ENCODE assay signal across 10 cellular contexts in the genomic region with DNA sequence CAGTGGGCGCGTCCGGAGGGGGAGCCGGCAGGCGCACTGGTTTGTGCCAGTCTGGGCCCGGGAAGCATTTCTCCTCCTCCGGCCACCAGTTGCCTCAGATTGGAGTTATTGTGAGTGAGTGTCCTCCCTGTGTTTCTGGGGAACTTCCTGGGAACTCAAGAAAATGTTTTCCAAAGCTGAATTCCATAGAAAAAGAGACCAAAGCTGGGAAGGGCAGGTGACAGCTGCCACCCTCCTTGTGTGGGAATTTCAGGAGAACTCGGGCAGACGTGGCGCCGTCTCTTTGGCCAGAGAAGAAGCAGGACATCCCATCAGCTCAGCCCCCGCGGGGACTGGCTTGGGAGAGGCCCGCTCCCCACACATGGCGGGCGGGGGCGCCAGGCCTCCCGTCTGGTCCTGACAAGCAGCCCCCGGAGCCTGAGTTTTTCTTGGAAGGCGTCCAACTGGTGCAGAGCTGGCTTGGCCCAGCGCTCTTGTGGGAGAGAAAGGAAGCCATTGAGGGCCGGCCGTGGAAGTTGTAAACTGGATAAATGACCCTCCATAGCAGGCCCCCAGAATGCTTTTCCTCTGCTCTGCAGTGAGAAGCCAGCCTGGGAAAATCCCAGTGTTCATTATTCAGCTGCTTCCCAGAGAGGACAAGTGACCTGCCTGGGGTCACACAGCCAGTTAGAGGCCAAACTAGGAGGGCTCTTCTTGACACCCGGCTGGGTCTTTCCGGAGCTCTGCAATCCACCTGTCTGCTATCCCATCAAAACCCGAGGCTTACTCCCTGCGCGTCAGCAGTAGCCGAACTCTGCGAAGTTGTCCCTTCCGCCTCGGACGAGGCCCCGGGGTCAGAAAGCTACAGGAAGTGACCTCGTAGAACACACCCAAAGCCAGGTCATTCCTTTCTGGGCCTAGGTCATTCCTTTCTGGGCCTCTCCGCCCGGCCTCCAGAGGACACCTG. TPM values are rescaled to one million over a fixed set of nuclear protein-coding genes. Genes with fewer than 3 reads are reported as not detected.
DNase-seq lines count a peak whose midpoint lies in the region; ATAC-seq and TF ChIP-seq lines count a peak whose summit lies in the region.
"Had no signal": no experiment of that assay in that cellular context is flagged by ENCODE, and none has a peak within 500 bp of the region (broad histone marks: within the 10 kb centered on the region; RNA-seq: fewer than 3 reads in every experiment).

No MANE protein-coding gene starts in this region.

- H3K4me2 ChIP-seq in mesenchymal stem cell (ENCODE audit: low read length, poor library complexity, severe bottlenecking) (peak overlapping the region; percentile 37), PC-3 (ENCODE audit: low read length) (no peak overlapping the region)
- H3K4me2 ChIP-seq: A549 had no signal

- WGBS in mesenchymal stem cell = 38% methylated on average over 35 of the region's 37 CpGs
- WGBS in upper lobe of left lung, 2 donors = 38 to 52% methylated on average over 20 to 37 of the region's 37 CpGs

- peak overlapping the region; percentile 12 for H4K8ac ChIP-seq in mesenchymal stem cell (ENCODE audit: low read length)

- H3K27ac ChIP-seq in dorsolateral prefrontal cortex (peak overlapping the region in 41 of 59 donors; percentile 3 to 80 (median 45)), mesenchymal stem cell (ENCODE audit: low read length, poor library complexity, severe bottlenecking) (peak overlapping the region; percentile 31), upper lobe of left lung (peak overlapping the region; percentile 62 to 87 (median 77)), PC-3 (ENCODE audit: low read length) (no peak overlapping the region)
- H3K27ac ChIP-seq: A549 had no signal

- H3K79me2 ChIP-seq in PC-3 (ENCODE audit: low read length) = 0 out of 2 replicates have a peak, but pooled peaks cover 4% of the 10 kb centered on the region

- H2BK5ac ChIP-seq in mesenchymal stem cell (ENCODE audit: low read depth, low read length, poor library complexity, severe bottlenecking) = no peak overlapping the region

- peak overlapping the region in 22 of 59 donors; percentile 3 to 39 (median 17) for H3K4me3 ChIP-seq in dorsolateral prefrontal cortex
- H3K4me3 ChIP-seq in mesenchymal stem cell (ENCODE audit: insufficient read depth in 1 of 2, low read depth in 1 of 2, low read length in 2 of 2) = peak overlapping the region in 1 of 2 experiments; percentile 49
- H3K4me3 ChIP-seq in upper lobe of left lung = peak overlapping the region in 2 of 4 donors; percentile 14 to 29
- no peak overlapping the region for H3K4me3 ChIP-seq in PC-3 (ENCODE audit: low read length)
- H3K4me3 ChIP-seq: A549 had no signal

- H3K18ac ChIP-seq in mesenchymal stem cell (ENCODE audit: low read depth in 1 of 2, low read length in 2 of 2) = peak overlapping the region; percentile 65 to 80

- no peaks in the 10 kb centered on the region for H4K20me1 ChIP-seq in PC-3 (ENCODE audit: low read length)

- H3K9me3 ChIP-seq in mesenchymal stem cell (ENCODE audit: control insufficient read depth, low read length) (no peaks in the 10 kb centered on the region), upper lobe of left lung (no peaks in the 10 kb centered on the region), PC-3 (ENCODE audit: low read length) (no peaks in the 10 kb centered on the region)
- H3K9me3 ChIP-seq: A549 had no signal

- H3K4ac ChIP-seq in mesenchymal stem cell (ENCODE audit: low read depth in 1 of 2, low read length in 2 of 2) = peak overlapping the region; percentile 40 to 68

- H2AFZ ChIP-seq in mesenchymal stem cell (ENCODE audit: low read depth, low read length) (no peak overlapping the region), PC-3 (ENCODE audit: low read length) (no peak overlapping the region)

- TF ChIP-seq POLR2A in upper lobe of left lung (IDR thresholded peaks at IDR 0.05) = no peak

- ATAC-seq in upper lobe of left lung (ENCODE audit: low FRiP score in 2 of 2) (peak in 1 of 2 donors; percentile 21), HG02571 (IDR thresholded peaks at IDR 0.05; ENCODE audit: unreplicated experiment) (no peak), GM21367 (IDR thresholded peaks at IDR 0.05; ENCODE audit: unreplicated experiment) (no peak), PC-3 (no peak)
- ATAC-seq: A549, HCT116 had no signal

- POLR2A ChIA-PET in PC-3 (lab: Charles Lee; ENCODE audit: unreplicated experiment) = no interaction called here

- H3K9ac ChIP-seq in mesenchymal stem cell (ENCODE audit: low read length) = peak overlapping the region; percentile 49
- H3K9ac ChIP-seq in PC-3 (ENCODE audit: low read length) = no peak overlapping the region

- H2AK5ac ChIP-seq in mesenchymal stem cell (ENCODE audit: low read length, severe bottlenecking) = peak overlapping the region; percentile 29

- CTCF ChIA-PET in PC-3 (lab: Charles Lee) = no interaction called here

- peaks cover 45% of the 10 kb centered on the region for H3K79me1 ChIP-seq in mesenchymal stem cell (replicated peaks; ENCODE audit: low read length, poor library complexity, severe bottlenecking)

- H3K23ac ChIP-seq in mesenchymal stem cell (ENCODE audit: low read length in 2 of 2) = peak overlapping the region in 1 of 2 experiments; percentile 65

- H3F3A ChIP-seq in PC-3 (ENCODE audit: low read length, unreplicated experiment) = no peaks in the 10 kb centered on the region

- DNase-seq in NCI-H1105 treated with DMSO at 0.1 percent for 48 hours (lab: John Stamatoyannopoulos, UW) (peak; percentile 19), NCI-H1105 (lab: John Stamatoyannopoulos, UW) (no peak), dorsolateral prefrontal cortex (peak in 5 of 10 donors; percentile 34 to 61 (median 48)), mesenchymal stem cell (peak; percentile 78), upper lobe of left lung (peak; percentile 39 to 85), PC-3 (no peak)

- H3K14ac ChIP-seq in mesenchymal stem cell (ENCODE audit: low read length in 2 of 2) = no peak overlapping the region

- peak overlapping the region; percentile 4 for H2BK15ac ChIP-seq in mesenchymal stem cell (ENCODE audit: low read depth, poor library complexity, severe bottlenecking)

- H3K4me1 ChIP-seq in mesenchymal stem cell (ENCODE audit: control insufficient read depth, insufficient read depth, low read depth, low read length) (peaks cover 50% of the 10 kb centered on the region), upper lobe of left lung (peaks cover 88 to 98% (median 97%) of the 10 kb centered on the region in 4 donors), PC-3 (ENCODE audit: insufficient read depth, low read length) (peaks cover 23% of the 10 kb centered on the region)
- H3K4me1 ChIP-seq: A549 had no signal

- no peaks in the 10 kb centered on the region for H3K9me2 ChIP-seq in PC-3 (replicated peaks; ENCODE audit: low read length)

- no peak for TF ChIP-seq EP300 in upper lobe of left lung (IDR thresholded peaks at IDR 0.05)

- peak overlapping the region; percentile 8 for H4K91ac ChIP-seq in mesenchymal stem cell (ENCODE audit: low read length)

- BruUV-seq in PC-3 (replicated peaks; lab: Mats Ljungman, UMichigan) = no TSS peak

- peak in 1 of 56 donors; percentile 7 for TF ChIP-seq CTCF in dorsolateral prefrontal cortex (IDR thresholded peaks at IDR 0.05 in 54 of 56, conservative IDR thresholded peaks at IDR 0.05 in 2 of 56; ENCODE audit: low read depth in 1 of 56, partially characterized antibody in 56 of 56)
- no peak for TF ChIP-seq CTCF in upper lobe of left lung (IDR thresholded peaks at IDR 0.05)
- no peak for TF ChIP-seq CTCF in PC-3 (conservative IDR thresholded peaks at IDR 0.05; ENCODE audit: low read depth, low read length)

- peak overlapping the region; percentile 18 to 79 for H2BK12ac ChIP-seq in mesenchymal stem cell (ENCODE audit: low read length in 2 of 2)

- H3K27me3 ChIP-seq in dorsolateral prefrontal cortex = peaks cover 0 to 19% (median 0%) of the 10 kb centered on the region in 45 donors
- no peaks in the 10 kb centered on the region for H3K27me3 ChIP-seq in mesenchymal stem cell (ENCODE audit: control insufficient read depth in 1 of 2, insufficient read depth in 1 of 2, low read length in 2 of 2)
- no peaks in the 10 kb centered on the region for H3K27me3 ChIP-seq in upper lobe of left lung
- H3K27me3 ChIP-seq in PC-3 (ENCODE audit: low read length) = no peaks in the 10 kb centered on the region

- H2BK120ac ChIP-seq in mesenchymal stem cell (ENCODE audit: low read depth, low read length) = peak overlapping the region; percentile 0

- intact Hi-C loops in dorsolateral prefrontal cortex (cut with DNase I) (no loop called here), PC-3 (cut with micrococcal nuclease) (no loop called here)

- H3K36me3 ChIP-seq in mesenchymal stem cell (ENCODE audit: control insufficient read depth in 1 of 2, insufficient read depth in 2 of 2, low read depth in 1 of 2, low read length in 2 of 2) (peaks cover 0 to 14% of the 10 kb centered on the region in 2 experiments), upper lobe of left lung (no peaks in the 10 kb centered on the region), PC-3 (ENCODE audit: low read depth, low read length) (no peaks in the 10 kb centered on the region)

RNA-seq across cellular contexts. Expression of a gene that starts 39.2 kb away (rescaled TPM):
- total RNA-seq in dorsolateral prefrontal cortex (10 to 100 TPM; 18.4 to 76.6 (median 53.0) TPM), upper lobe of left lung (100 to 1,000 TPM in 2 of 6 donors, 10 to 100 TPM in 4; 80.2 to 332 (median 90.8) TPM), PC-3 (2014; rRNA removed) (38.4 and 60.8 TPM in 2 replicates)
- 39.2 TPM for polyA plus RNA-seq in mesenchymal stem cell (2013, experiment 1 of 2)
- polyA plus RNA-seq in mesenchymal stem cell (2013, experiment 2 of 2) = 38.5 TPM

Comparison
In these comparisons a context has a peak if more than half of its experiments do, and no peak if none do; other contexts are left out.
1. DNase-seq: peak in NCI-H1105 treated with DMSO at 0.1 percent for 48 hours (single experiment), mesenchymal stem cell (single experiment) and upper lobe of left lung (2 of 2); none in NCI-H1105 (single experiment) and PC-3 (single experiment).